ENCODE assay signal across 13 cellular contexts in the genomic region with DNA sequence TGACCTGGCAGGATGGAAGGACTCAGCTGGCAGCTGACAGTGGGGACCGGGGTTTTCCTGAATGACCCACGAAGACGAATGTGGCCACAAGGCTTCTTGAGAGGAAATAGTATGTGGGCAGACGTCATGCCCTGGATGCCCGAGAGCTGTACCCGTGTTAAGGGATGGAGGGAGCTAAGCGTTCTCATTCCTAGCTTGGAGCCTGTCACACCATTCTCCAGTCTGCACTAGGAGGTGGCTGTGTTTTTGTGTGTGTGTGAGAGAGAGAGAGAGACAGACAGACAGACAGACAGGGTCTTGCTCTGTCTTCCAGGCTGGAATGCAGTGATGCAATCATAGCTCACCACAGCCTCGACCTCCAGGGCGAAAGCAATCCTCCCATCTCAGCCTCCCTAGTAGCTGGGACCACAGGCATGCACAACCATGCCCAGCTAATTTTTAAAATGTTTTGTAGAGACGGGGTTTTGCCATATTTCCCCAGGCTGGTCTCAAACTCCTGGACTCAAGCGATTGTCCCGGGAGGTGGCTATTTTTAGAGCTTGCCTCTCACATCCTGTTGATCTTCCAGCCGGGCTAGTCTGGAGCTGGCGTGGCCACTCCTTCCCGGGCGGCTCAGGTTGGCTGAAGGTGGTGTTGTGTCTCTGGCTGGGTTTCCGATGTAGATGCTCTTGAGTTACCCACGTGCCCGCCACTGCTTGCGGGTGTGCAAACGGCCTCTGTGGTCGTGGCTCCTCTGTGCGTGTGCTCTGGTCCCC. TPM values are rescaled to one million over a fixed set of nuclear protein-coding genes. Genes with fewer than 3 reads are reported as not detected.
A peak's percentile ranks its signal among the peaks of the same experiment; 100 is the strongest.
DNase-seq lines count a peak whose midpoint lies in the region; ATAC-seq, FAIRE-seq and TF ChIP-seq lines count a peak whose summit lies in the region.
"Had no signal": no experiment of that assay in that cellular context is flagged by ENCODE, and none has a peak within 500 bp of the region (broad histone marks: within the 10 kb centered on the region; RNA-seq: fewer than 3 reads in every experiment).

No MANE protein-coding gene starts in this region.

- POLR2A ChIA-PET in MCF 10A (lab: Yijun Ruan, JAX) = no interaction called here

- peaks cover 5% of the 10 kb centered on the region for H3K4me1 Mint-ChIP-seq in MCF 10A (ENCODE audit: insufficient read depth, unreplicated experiment)

- no peaks in the 10 kb centered on the region for H3K9me3 Mint-ChIP-seq in MCF 10A (ENCODE audit: unreplicated experiment)
- H3K9me3 Mint-ChIP-seq: activated CD4-positive, alpha-beta T cell treated with anti-CD3 and anti-CD28 coated beads, Interleukin-2, amount 10 ng/mL, durations not matched to agents 7 days and 5 days; type B pancreatic cell had no signal

- TF ChIP-seq CTCF in MCF 10A (IDR thresholded peaks at IDR 0.05; ENCODE audit: unreplicated experiment) (no peak), fibroblast of the aortic adventitia (IDR thresholded peaks at IDR 0.05; ENCODE audit: insufficient read depth, low read length) (no peak)

- H3K4me3 ChIP-seq in fibroblast of the aortic adventitia (ENCODE audit: low read depth, low read length) = no peak overlapping the region

- intact Hi-C loops in MCF 10A (cut with micrococcal nuclease) = no loop called here

- in situ Hi-C loops in T47D (cut with HindIII; ENCODE audit: low pct_unique_long_range_greater_than_20kb, low sequenced_read_pairs) = no loop called here

- no peaks in the 10 kb centered on the region for H3K36me3 Mint-ChIP-seq in MCF 10A (ENCODE audit: insufficient read depth, unreplicated experiment)
- H3K36me3 Mint-ChIP-seq: type B pancreatic cell had no signal

- DNase-seq in T47D (ENCODE audit: low read depth in 1 of 2, low spot score in 1 of 2) (peak; percentile 80 to 92), MCF 10A (ENCODE audit: unreplicated experiment) (no peak), RPMI7951 (ENCODE audit: low read depth) (peak; percentile 87), fibroblast of the aortic adventitia (ENCODE audit: low read depth) (peak; percentile 31), urothelium cell line (ENCODE audit: low spot score) (peak; percentile 95), KG1 (lab: John Stamatoyannopoulos, UW) (no peak), NCI-H345 treated with DMSO at 0.1 percent for 48 hours (lab: John Stamatoyannopoulos, UW; ENCODE audit: unreplicated experiment) (no peak)
- DNase-seq: activated CD4-positive, alpha-beta T cell treated with anti-CD3 and anti-CD28 coated beads, Interleukin-2, amount 10 ng/mL, durations not matched to agents 7 days and 5 days; central memory CD4-positive, alpha-beta T cell; GF-D8; NCI-H774 had no signal

- peaks cover 11% of the 10 kb centered on the region for H3K27me3 Mint-ChIP-seq in MCF 10A (ENCODE audit: insufficient read depth, unreplicated experiment)

- no TSS peak for BruUV-seq in MCF 10A (replicated peaks; lab: Mats Ljungman, UMichigan)

- H3K27ac Mint-ChIP-seq in MCF 10A (ENCODE audit: low read depth, unreplicated experiment) = no peak overlapping the region
- H3K27ac Mint-ChIP-seq: activated CD4-positive, alpha-beta T cell treated with anti-CD3 and anti-CD28 coated beads, Interleukin-2, amount 10 ng/mL, durations not matched to agents 7 days and 5 days; type B pancreatic cell had no signal

- FAIRE-seq in urothelium cell line (lab: Jason Lieb, UNC) = peak; percentile 99

- CTCF ChIA-PET in MCF 10A (lab: Yijun Ruan, JAX) = interaction anchor here (0.5 to 1.1 kb wide), 8 partner anchors 9 to 255 kb away, joined by 3 to 7 read pairs (median 3); no protein-coding TSS in a partner anchor

- no peak overlapping the region for H3K4me3 Mint-ChIP-seq in MCF 10A (ENCODE audit: unreplicated experiment)
- H3K4me3 Mint-ChIP-seq: activated CD4-positive, alpha-beta T cell treated with anti-CD3 and anti-CD28 coated beads, Interleukin-2, amount 10 ng/mL, durations not matched to agents 7 days and 5 days; type B pancreatic cell had no signal

- no peak for ATAC-seq in HG02759 (IDR thresholded peaks at IDR 0.05; ENCODE audit: unreplicated experiment)

RNA-seq across cellular contexts. Expression of a gene that starts 2.1 kb away (rescaled TPM):
- total RNA-seq in MCF 10A (2022) (not detected in 2 replicates), fibroblast of the aortic adventitia (ENCODE audit: low replicate concordance) (0.25 and 0.36 TPM in 2 replicates)
- total RNA-seq in RPMI7951 (2014; rRNA removed; shearing (Covaris generic)) = 4.9 and 8.5 TPM in 2 replicates

RNA-seq across cellular contexts. Expression of a gene that starts 58.3 kb away (rescaled TPM):
- 20.9 and 34.7 TPM in 2 replicates for total RNA-seq in MCF 10A (2022)
- 20.5 and 34.9 TPM in 2 replicates for total RNA-seq in RPMI7951 (2014; rRNA removed; shearing (Covaris generic))
- total RNA-seq in fibroblast of the aortic adventitia (ENCODE audit: low replicate concordance) = 9.2 and 27.9 TPM in 2 replicates

Comparison
In these comparisons a context has a peak if more than half of its experiments do, and no peak if none do; other contexts are left out.
1. DNase-seq: peak in T47D (2 of 2), RPMI7951 (single experiment), fibroblast of the aortic adventitia (single experiment) and urothelium cell line (single experiment); none in MCF 10A (single experiment), KG1 (single experiment) and NCI-H345 treated with DMSO at 0.1 percent for 48 hours (single experiment).